ENCODE assay signal across 1 cellular context in genomic region chr18:32372381-32373061, GRCh38.
TF ChIP-seq lines count a peak whose summit lies in the region.

No MANE protein-coding gene starts in this region.

TF ChIP-seq in HepG2, 621 proteins besides CTCF, POLR2A, EP300 and RAD21 (continued from another document):
- TF ChIP-seq WIZ (CRISPR knock-in tag; IDR thresholded peaks at IDR 0.05) (0 out of 2 replicates have a peak, but pooled peaks have one; percentile 47), PRDM15 (CRISPR knock-in tag; IDR thresholded peaks at IDR 0.05) (no peak), ZNF556 (CRISPR knock-in tag; IDR thresholded peaks at IDR 0.05; ENCODE audit: borderline replicate concordance) (no peak), REPIN1 (CRISPR knock-in tag; IDR thresholded peaks at IDR 0.05; ENCODE audit: borderline replicate concordance, low read depth) (no peak), ZNF878 (CRISPR knock-in tag; IDR thresholded peaks at IDR 0.05) (peak; percentile 87; the same call in 1 of the 2 replicates), FOSL2 (CRISPR knock-in tag; IDR thresholded peaks at IDR 0.05) (peak; percentile 98), SCMH1 (CRISPR knock-in tag; IDR thresholded peaks at IDR 0.05; ENCODE audit: borderline replicate concordance) (no peak), HOXA3 (CRISPR knock-in tag; IDR thresholded peaks at IDR 0.05) (peak; percentile 79), ZNF580 (CRISPR knock-in tag; IDR thresholded peaks at IDR 0.05; ENCODE audit: borderline replicate concordance, low read depth) (peak; percentile 65), KIAA2018 (CRISPR knock-in tag; IDR thresholded peaks at IDR 0.05; ENCODE audit: borderline replicate concordance) (no peak), CEBPB (IDR thresholded peaks at IDR 0.05; ENCODE audit: borderline replicate concordance, low read depth, low read length) (peak; percentile 96), CBX5 (CRISPR knock-in tag; IDR thresholded peaks at IDR 0.05; ENCODE audit: borderline replicate concordance) (peak; percentile 85; the same call in 1 of the 2 replicates), SETDB1 (CRISPR knock-in tag; IDR thresholded peaks at IDR 0.05; ENCODE audit: borderline replicate concordance) (no peak), ZNF589 (CRISPR knock-in tag; conservative IDR thresholded peaks at IDR 0.05) (0 out of 2 replicates have a peak, but pooled peaks have one; percentile 58), ZNF512 (CRISPR knock-in tag; IDR thresholded peaks at IDR 0.05) (no peak), SRSF1 (optimal IDR thresholded peaks at IDR 0.05; ENCODE audit: low read depth, low read length) (no peak), TFE3 (CRISPR knock-in tag; IDR thresholded peaks at IDR 0.05) (no peak; the same call in 1 of the 2 replicates), ZNF513 (CRISPR knock-in tag; conservative IDR thresholded peaks at IDR 0.05) (no peak), NCOR1 (IDR thresholded peaks at IDR 0.05; ENCODE audit: borderline replicate concordance, low read length) (peak; percentile 55; the same call in 1 of the 2 replicates), ZSCAN9 (CRISPR knock-in tag; IDR thresholded peaks at IDR 0.05; ENCODE audit: borderline replicate concordance) (peak; percentile 84), PLRG1 (conservative IDR thresholded peaks at IDR 0.05) (no peak), HOXD1 (CRISPR knock-in tag; IDR thresholded peaks at IDR 0.05) (peak; percentile 37; the same call in 1 of the 2 replicates), ZNF646 (CRISPR knock-in tag; IDR thresholded peaks at IDR 0.05) (peak; percentile 93)
